In genomic region chr11:132909016-132909606, GRCh38 we compare ENCODE assay signal across 18 cellular contexts.
"Had no signal": no experiment of that assay in that cellular context is flagged by ENCODE, and none has a peak within 500 bp of the region (broad histone marks: within the 10 kb centered on the region; RNA-seq: fewer than 3 reads in every experiment).

No MANE protein-coding gene starts in this region.

- H3K36me3 ChIP-seq: gastroesophageal sphincter, left ventricle myocardium inferior, lower lobe of right lung, suprapubic skin, tibial artery, upper lobe of left lung, vagina had no signal

- H3K27me3 ChIP-seq: suprapubic skin, tibial artery, upper lobe of left lung, vagina had no signal

- H3K27ac ChIP-seq: coronary artery, gastroesophageal sphincter, left ventricle myocardium inferior, lower lobe of right lung, suprapubic skin, tibial artery, upper lobe of left lung, vagina had no signal

- H3K9me3 ChIP-seq: gastroesophageal sphincter, left ventricle myocardium inferior, lower lobe of right lung, suprapubic skin, tibial artery, upper lobe of left lung, vagina had no signal

- DNase-seq: effector CD8-positive, alpha-beta T cell; immature natural killer cell; left cardiac atrium; left ventricle myocardium inferior; lower lobe of right lung; naive B cell; nephron progenitor cell; posterior cingulate gyrus; stimulated activated CD4-positive, alpha-beta T cell treated with anti-CD3 and anti-CD28 coated beads, Interleukin-12 subunit alpha, Interleukin-12 subunit beta, amount 100 ng/mL, for 4 hours; stimulated activated naive CD8-positive, alpha-beta T cell treated with anti-CD3 and anti-CD28 coated beads, Interleukin-15, Interleukin-2, amounts not matched to agents 100 U/mL and 50 U/mL, for 24 hours; tibial artery had no signal

- H3K4me1 ChIP-seq: gastroesophageal sphincter, left ventricle myocardium inferior, lower lobe of right lung, suprapubic skin, tibial artery, upper lobe of left lung, vagina had no signal

- H3K4me3 ChIP-seq: coronary artery, gastroesophageal sphincter, left ventricle myocardium inferior, lower lobe of right lung, suprapubic skin, tibial artery, upper lobe of left lung, vagina had no signal

- FAIRE-seq: keratinocyte, small intestine had no signal
